ENCODE assay signal across 19 cellular contexts in the genomic region with DNA sequence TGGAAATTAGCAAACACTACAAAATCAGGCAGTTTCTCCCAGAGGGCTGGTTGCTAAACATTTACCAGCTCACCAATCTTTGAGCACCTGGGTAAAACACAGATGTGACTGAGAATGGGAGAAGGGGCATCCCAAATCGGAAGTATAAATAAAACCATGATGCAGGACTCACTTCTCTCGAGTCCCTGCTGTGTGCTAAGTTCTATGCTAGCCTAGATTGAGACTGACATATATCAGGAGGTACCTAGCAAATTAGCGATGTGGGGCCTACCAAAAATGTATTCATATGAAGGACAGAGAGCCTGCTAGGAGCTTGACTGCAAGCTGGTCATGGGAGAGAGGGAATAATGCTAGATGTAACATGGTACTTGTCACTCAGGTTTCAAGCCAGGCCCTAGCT.
"Had no signal": no experiment of that assay in that cellular context is flagged by ENCODE, and none has a peak within 500 bp of the region (broad histone marks: within the 10 kb centered on the region; RNA-seq: fewer than 3 reads in every experiment).

No MANE protein-coding gene starts in this region.

- DNase-seq: activated B cell treated with CpG ODN at 0.5 μM for 24 hours; activated CD4-positive, alpha-beta memory T cell treated with anti-CD3 and anti-CD28 coated beads, Interleukin-2, amount 10 ng/mL, durations not matched to agents 7 days and 5 days; activated CD4-positive, alpha-beta T cell treated with anti-CD3 and anti-CD28 coated beads, Interleukin-2, amount 50 U/mL, for 1 hour; activated gamma-delta T cell treated with Interleukin-2 at 50 U/mL for 16 hours; activated naive CD4-positive, alpha-beta T cell treated with anti-CD3 and anti-CD28 coated beads, Interleukin-2, amount 10 ng/mL, durations not matched to agents 7 days and 5 days; activated naive CD8-positive, alpha-beta T cell treated with anti-CD3 and anti-CD28 coated beads for 36 hours; activated T-cell treated with anti-CD3 and anti-CD28 coated beads for 4 hours; activated T-cell treated with anti-CD3 and anti-CD28 coated beads, Interleukin-2, amount 50 U/mL, for 48 hours; brain microvascular endothelial cell; NCI-H1048; NCI-H1930; NCI-H2171; NCI-H2227 treated with DMSO at 0.1 percent for 48 hours; NCI-H526; NCI-H774; SIG-M5; T-helper 2 cell; T1000 had no signal

- H3K4me3 ChIP-seq: cardiac muscle cell had no signal

- H3K27ac ChIP-seq: brain microvascular endothelial cell, cardiac muscle cell had no signal

- H3K27me3 ChIP-seq: brain microvascular endothelial cell had no signal

- H3K36me3 ChIP-seq: brain microvascular endothelial cell, cardiac muscle cell had no signal
